ENCODE assay signal across 7 cellular contexts in genomic region chr1:79785964-79786363, GRCh38.
"Had no signal": no experiment of that assay in that cellular context is flagged by ENCODE, and none has a peak within 500 bp of the region (broad histone marks: within the 10 kb centered on the region; RNA-seq: fewer than 3 reads in every experiment).

No MANE protein-coding gene starts in this region.

- DNase-seq: H9, HCEC 1CT had no signal

- H3K27ac ChIP-seq: HL-60 had no signal

- H3K4me2 ChIP-seq: GM23338 had no signal

- ATAC-seq: GM23338, HepG2 had no signal

- H3K4me3 ChIP-seq: GM23338 had no signal

- H2AFZ ChIP-seq: GM23338 had no signal

- FAIRE-seq: H1, H54, HepG2 had no signal
